Comparison of ENCODE assay signal across 21 cellular contexts in the genomic region with DNA sequence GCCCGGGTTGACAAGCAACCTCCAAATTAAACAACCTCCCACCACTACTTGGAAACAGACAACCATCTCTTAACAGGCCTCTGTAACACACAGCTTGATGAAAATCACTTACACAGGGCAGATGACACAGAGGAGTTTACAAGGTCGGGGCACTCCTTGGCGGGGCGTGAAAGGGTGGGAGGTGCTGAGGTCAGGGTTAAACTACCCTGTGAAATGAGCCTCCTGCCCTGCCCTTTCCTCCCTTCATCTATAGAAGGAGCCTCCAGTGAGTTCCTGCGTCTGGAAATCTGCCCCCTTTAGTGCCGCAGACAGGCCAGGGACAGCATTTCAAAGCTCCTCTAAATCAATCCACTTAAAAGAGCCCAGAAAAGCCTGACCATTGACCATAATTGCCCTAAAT. TPM values are rescaled to one million over a fixed set of nuclear protein-coding genes. Genes with fewer than 3 reads are reported as not detected.
DNase-seq lines count a peak whose midpoint lies in the region; ATAC-seq, FAIRE-seq and TF ChIP-seq lines count a peak whose summit lies in the region.
"Had no signal": no experiment of that assay in that cellular context is flagged by ENCODE, and none has a peak within 500 bp of the region (broad histone marks: within the 10 kb centered on the region; RNA-seq: fewer than 3 reads in every experiment).

No MANE protein-coding gene starts in this region.

- FAIRE-seq in HepG2 (lab: Jason Lieb, UNC): no peak

- no peak for TF ChIP-seq RAD21 in HepG2 (CRISPR knock-in tag; IDR thresholded peaks at IDR 0.05)

- DNase-seq in NCI-H748 (lab: John Stamatoyannopoulos, UW; ENCODE audit: unreplicated experiment) (peak; percentile 20), NCI-H748 treated with DMSO at 0.1 percent for 48 hours (lab: John Stamatoyannopoulos, UW) (no peak), dermis blood vessel endothelial cell (peak; percentile 11), left kidney (ENCODE audit: low read depth, low spot score) (peak; percentile 59), NCI-H146 treated with DMSO at 0.1 percent for 48 hours (lab: John Stamatoyannopoulos, UW; ENCODE audit: unreplicated experiment) (no peak), HepG2 (ENCODE audit: low spot score) (no peak), mesenteric fat pad (ENCODE audit: low spot score) (no peak)
- DNase-seq: 8988T; activated CD4-positive, alpha-beta T cell treated with anti-CD3 and anti-CD28 coated beads for 1 hour; activated naive CD8-positive, alpha-beta T cell treated with anti-CD3 and anti-CD28 coated beads for 36 hours; foreskin fibroblast; left cardiac atrium; NCI-H1105; NCI-H345; Peyer's patch; tibial artery had no signal

- no peak for TF ChIP-seq POLR2A in HepG2 (IDR thresholded peaks at IDR 0.05; ENCODE audit: insufficient read depth in 1 of 2, low read depth in 2 of 2, low read length in 2 of 2)

- no peaks in the 10 kb centered on the region for H3K4me1 ChIP-seq in HepG2 (ENCODE audit: insufficient read depth, low read length)
- H3K4me1 ChIP-seq: BLaER1, Peyer's patch had no signal

- no peak for TF ChIP-seq CTCF in HepG2 (CRISPR knock-in tag; IDR thresholded peaks at IDR 0.05)

- no peak overlapping the region for H2AFZ ChIP-seq in HepG2 (ENCODE audit: low read length)

- in situ Hi-C loops in HepG2 (cut with HindIII; ENCODE audit: extremely low pct_ligation_motif_present, low pct_unique_long_range_greater_than_20kb): no loop called here

- H3K27ac ChIP-seq in HepG2 (ENCODE audit: extremely low read length, insufficient read depth, low read length): no peak overlapping the region
- H3K27ac ChIP-seq: BLaER1, coronary artery, Peyer's patch, tibial artery had no signal

- no peaks in the 10 kb centered on the region for H3K9me3 ChIP-seq in HepG2 (ENCODE audit: low read length)
- H3K9me3 ChIP-seq: Peyer's patch, tibial artery had no signal

- H3K4me3 ChIP-seq in HepG2 (replicated peaks in 1 of 3; ENCODE audit: insufficient read depth in 1 of 3, low read depth in 2 of 3, low read length in 3 of 3): no peak overlapping the region
- H3K4me3 ChIP-seq: BLaER1 had no signal

- no peak for ATAC-seq in esophagus mucosa
- ATAC-seq in HepG2: no peak
- ATAC-seq: sciatic nerve; stimulated activated memory B cell treated with anti-CD40 and anti-IgM and Interleukin-4, amounts not matched to agents 10 μg/mL and 1 μg/mL and 100 μg/mL, for 72 hours had no signal

- H3K79me2 ChIP-seq in HepG2 (ENCODE audit: insufficient read depth, low read length): no peaks in the 10 kb centered on the region

- H3K27me3 ChIP-seq in HepG2 (ENCODE audit: control insufficient read depth in 1 of 2, insufficient read depth in 2 of 2, low read length in 2 of 2): peaks cover 0 to 24% of the 10 kb centered on the region in 2 experiments; a peak in 2 of 5 replicates
- H3K27me3 ChIP-seq: BLaER1 had no signal

- 6% methylated on average over 5 of the region's 6 CpGs for WGBS in HepG2 (ENCODE audit: low lambda C conversion rate)

- CTCF ChIA-PET in HepG2 (lab: Yijun Ruan, JAX; ENCODE audit: low intra/inter-chr PET ratio, low total read pairs): no interaction called here

- intact Hi-C loops in HepG2 (cut with micrococcal nuclease; ENCODE audit: unreplicated experiment): no loop called here

- no peak overlapping the region for H3K9ac ChIP-seq in HepG2 (ENCODE audit: insufficient read depth, low read depth, low read length)
- H3K9ac ChIP-seq: BLaER1 had no signal

- POLR2A ChIA-PET in HepG2 (lab: Yijun Ruan, JAX): no interaction called here

- no TSS peak for BruUV-seq in HepG2 (replicated peaks; lab: Mats Ljungman, UMichigan)

- TF ChIP-seq EP300 in HepG2 (IDR thresholded peaks at IDR 0.05; ENCODE audit: low read depth in 2 of 2, low read length in 2 of 2) (no peak), HepG2 (CRISPR knock-in tag; IDR thresholded peaks at IDR 0.05; ENCODE audit: borderline replicate concordance) (no peak)

- H3K4me2 ChIP-seq in HepG2 (ENCODE audit: low read depth, low read length): no peak overlapping the region
- H3K4me2 ChIP-seq: BLaER1 had no signal

- no peaks in the 10 kb centered on the region for H3K36me3 ChIP-seq in HepG2 (replicated peaks in 1 of 2; ENCODE audit: control insufficient read depth in 1 of 2, insufficient read depth in 2 of 2, low read length in 2 of 2)
- H3K36me3 ChIP-seq: BLaER1, Peyer's patch, tibial artery had no signal

- no peaks in the 10 kb centered on the region for H4K20me1 ChIP-seq in HepG2 (ENCODE audit: insufficient read depth, low read length)
- H4K20me1 ChIP-seq: BLaER1 had no signal

TF ChIP-seq in HepG2, 621 proteins besides CTCF, POLR2A, EP300 and RAD21:
- TF ChIP-seq, protein P1, sequence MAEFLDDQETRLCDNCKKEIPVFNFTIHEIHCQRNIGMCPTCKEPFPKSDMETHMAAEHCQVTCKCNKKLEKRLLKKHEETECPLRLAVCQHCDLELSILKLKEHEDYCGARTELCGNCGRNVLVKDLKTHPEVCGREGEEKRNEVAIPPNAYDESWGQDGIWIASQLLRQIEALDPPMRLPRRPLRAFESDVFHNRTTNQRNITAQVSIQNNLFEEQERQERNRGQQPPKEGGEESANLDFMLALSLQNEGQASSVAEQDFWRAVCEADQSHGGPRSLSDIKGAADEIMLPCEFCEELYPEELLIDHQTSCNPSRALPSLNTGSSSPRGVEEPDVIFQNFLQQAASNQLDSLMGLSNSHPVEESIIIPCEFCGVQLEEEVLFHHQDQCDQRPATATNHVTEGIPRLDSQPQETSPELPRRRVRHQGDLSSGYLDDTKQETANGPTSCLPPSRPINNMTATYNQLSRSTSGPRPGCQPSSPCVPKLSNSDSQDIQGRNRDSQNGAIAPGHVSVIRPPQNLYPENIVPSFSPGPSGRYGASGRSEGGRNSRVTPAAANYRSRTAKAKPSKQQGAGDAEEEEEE (CRISPR knock-in tag; IDR thresholded peaks at IDR 0.05; ENCODE audit: borderline replicate concordance): no peak
- TF ChIP-seq SMARCC2 (IDR thresholded peaks at IDR 0.05): no peak
- no peak for TF ChIP-seq KLF12 (CRISPR knock-in tag; IDR thresholded peaks at IDR 0.05; ENCODE audit: borderline replicate concordance)
- TF ChIP-seq ZNF331 (CRISPR knock-in tag; IDR thresholded peaks at IDR 0.05): no peak
- no peak for TF ChIP-seq ZNF333 (CRISPR knock-in tag; IDR thresholded peaks at IDR 0.05; ENCODE audit: borderline replicate concordance)
- TF ChIP-seq HDAC2 (CRISPR knock-in tag; IDR thresholded peaks at IDR 0.05): no peak
- no peak for TF ChIP-seq ZNF792 (CRISPR knock-in tag; IDR thresholded peaks at IDR 0.05)
- TF ChIP-seq, protein P2, sequence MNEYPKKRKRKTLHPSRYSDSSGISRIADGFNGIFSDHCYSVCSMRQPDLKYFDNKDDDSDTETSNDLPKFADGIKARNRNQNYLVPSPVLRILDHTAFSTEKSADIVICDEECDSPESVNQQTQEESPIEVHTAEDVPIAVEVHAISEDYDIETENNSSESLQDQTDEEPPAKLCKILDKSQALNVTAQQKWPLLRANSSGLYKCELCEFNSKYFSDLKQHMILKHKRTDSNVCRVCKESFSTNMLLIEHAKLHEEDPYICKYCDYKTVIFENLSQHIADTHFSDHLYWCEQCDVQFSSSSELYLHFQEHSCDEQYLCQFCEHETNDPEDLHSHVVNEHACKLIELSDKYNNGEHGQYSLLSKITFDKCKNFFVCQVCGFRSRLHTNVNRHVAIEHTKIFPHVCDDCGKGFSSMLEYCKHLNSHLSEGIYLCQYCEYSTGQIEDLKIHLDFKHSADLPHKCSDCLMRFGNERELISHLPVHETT (CRISPR knock-in tag; conservative IDR thresholded peaks at IDR 0.05): no peak

RNA-seq across cellular contexts. Expression of a gene that starts 1.9 kb away (rescaled TPM):
- 0.47 and 1.0 TPM in 2 replicates for total RNA-seq in dermis blood vessel endothelial cell
- total RNA-seq in esophagus mucosa: 52.4 TPM
- 53.1 and 71.0 TPM in 2 replicates for total RNA-seq in HepG2 (2016; rRNA removed; fragmentation: Illumina TruSeq; extraction: Trizol)
- total RNA-seq in HepG2 (2016; cell fraction: cytosol; rRNA removed; fragmentation: Illumina TruSeq; extraction: Trizol; ENCODE audit: low read depth): 8.0 and 8.5 TPM in 2 replicates
- 43.4 and 71.0 TPM in 2 replicates for total RNA-seq in HepG2 (2016; cell fraction: insoluble cytoplasmic fraction; rRNA removed; fragmentation: Illumina TruSeq; extraction: Trizol)
- total RNA-seq in HepG2 (2016; cell fraction: membrane; rRNA removed; fragmentation: Illumina TruSeq; extraction: Trizol): 16.5 and 27.4 TPM in 2 replicates
- total RNA-seq in HepG2 (2016; cell fraction: nucleus; rRNA removed; fragmentation: Illumina TruSeq; extraction: Trizol): 107 and 122 TPM in 2 replicates
- 52.2 and 55.8 TPM in 2 replicates for polyA plus RNA-seq in HepG2 (2011; rRNA removed)
- polyA plus RNA-seq in HepG2 (2011; cell fraction: cytosol; rRNA removed): 35.5 and 43.2 TPM in 2 replicates
- 67.2 and 70.2 TPM in 2 replicates for polyA plus RNA-seq in HepG2 (2011; cell fraction: nucleus; rRNA removed)
- polyA plus RNA-seq in HepG2 (2012): 100.0 and 115 TPM in 2 replicates
- polyA plus RNA-seq in HepG2 (2016; cell fraction: cytosol; fragmentation: Illumina TruSeq; extraction: Trizol; ENCODE audit: low read depth): 1.8 and 2.4 TPM in 2 replicates
- 34.9 and 47.0 TPM in 2 replicates for polyA plus RNA-seq in HepG2 (2016; cell fraction: insoluble cytoplasmic fraction; fragmentation: Illumina TruSeq; extraction: Trizol; ENCODE audit: low read depth)
- 4.4 and 5.6 TPM in 2 replicates for polyA plus RNA-seq in HepG2 (2016; cell fraction: membrane; fragmentation: Illumina TruSeq; extraction: Trizol; ENCODE audit: low read depth)
- polyA plus RNA-seq in HepG2 (2016; cell fraction: nucleus; fragmentation: Illumina TruSeq; extraction: Trizol; ENCODE audit: insufficient read depth, low read depth): 96.7 and 102 TPM in 2 replicates
- 40.2 and 121 TPM in 2 replicates for polyA minus RNA-seq in HepG2 (2011; rRNA and poly(A)+ RNA removed; ENCODE audit: low replicate concordance)
- 82.7 and 99.7 TPM in 2 replicates for polyA minus RNA-seq in HepG2 (2011; cell fraction: cytosol; rRNA and poly(A)+ RNA removed)
- 225 and 255 TPM in 2 replicates for polyA minus RNA-seq in HepG2 (2011; cell fraction: nucleus; rRNA and poly(A)+ RNA removed)
- total RNA-seq in mesenteric fat pad: 7.1 TPM

Comparison
In these comparisons a context has a peak if more than half of its experiments do, and no peak if none do; other contexts are left out.
1. DNase-seq: peak in NCI-H748 (single experiment), dermis blood vessel endothelial cell (single experiment) and left kidney (single experiment); none in NCI-H748 treated with DMSO at 0.1 percent for 48 hours (single experiment), NCI-H146 treated with DMSO at 0.1 percent for 48 hours (single experiment), HepG2 (single experiment) and mesenteric fat pad (single experiment).